In genomic region chr1:200037501-200037900, GRCh38 we compare ENCODE assay signal across 17 cellular contexts. TPM values are rescaled to one million over a fixed set of nuclear protein-coding genes. Genes with fewer than 3 reads are reported as not detected.
"Had no signal": no experiment of that assay in that cellular context is flagged by ENCODE, and none has a peak within 500 bp of the region (broad histone marks: within the 10 kb centered on the region; RNA-seq: fewer than 3 reads in every experiment).

No MANE protein-coding gene starts in this region.

- H3K36me3 ChIP-seq: esophagus muscularis mucosa, left ventricle myocardium inferior, sigmoid colon, suprapubic skin, upper lobe of right lung had no signal

- H3K9me3 ChIP-seq: esophagus muscularis mucosa, left ventricle myocardium inferior, sigmoid colon, suprapubic skin, upper lobe of right lung had no signal

- ATAC-seq: activated naive CD4-positive, alpha-beta T cell treated with anti-CD3 and anti-CD28 coated beads, Interleukin-2, amount 50 U/mL, for 72 hours; upper lobe of right lung had no signal

- DNase-seq: activated CD4-positive, alpha-beta T cell treated with anti-CD3 and anti-CD28 coated beads, Interleukin-2, amount 50 U/mL, for 4 hours; activated CD4-positive, CD25-positive, alpha-beta regulatory T cell treated with anti-CD3 and anti-CD28 coated beads, Interleukin-2, amount 50 U/mL, for 72 hours; activated effector memory CD4-positive, alpha-beta T cell treated with Interleukin-2 at 50 U/mL for 16 hours; activated T-cell treated with anti-CD3 and anti-CD28 coated beads, Interleukin-2, amount 50 U/mL, for 1 hour; anterior cingulate cortex; kidney; left ventricle myocardium inferior; mesenchymal stem cell; nucleus accumbens; sigmoid colon; stimulated activated CD4-positive, alpha-beta T cell treated with anti-CD3 and anti-CD28 coated beads, Interleukin-12 subunit alpha, Interleukin-12 subunit beta, amount 100 ng/mL, for 4 hours; stimulated activated naive CD4-positive, alpha-beta T cell treated with Interleukin-2 at 50 U/mL for 16 hours; upper lobe of right lung had no signal

- H3K27ac Mint-ChIP-seq: activated naive CD4-positive, alpha-beta T cell treated with anti-CD3 and anti-CD28 coated beads, Interleukin-2, amount 50 U/mL, for 72 hours had no signal

- H3K27ac ChIP-seq: esophagus muscularis mucosa, left ventricle myocardium inferior, sigmoid colon, suprapubic skin, upper lobe of right lung had no signal

- FAIRE-seq: kidney had no signal

- H3K4me3 ChIP-seq: esophagus muscularis mucosa, left ventricle myocardium inferior, sigmoid colon, suprapubic skin, upper lobe of right lung had no signal

- H3K9me3 Mint-ChIP-seq: activated naive CD4-positive, alpha-beta T cell treated with anti-CD3 and anti-CD28 coated beads, Interleukin-2, amount 50 U/mL, for 72 hours had no signal

RNA-seq across cellular contexts. Expression of gene NR5A2, which starts 10.0 kb away (rescaled TPM):
- total RNA-seq: fibroblast of villous mesenchyme had no signal
